15 cellular contexts compared by ENCODE assay signal in the genomic region with DNA sequence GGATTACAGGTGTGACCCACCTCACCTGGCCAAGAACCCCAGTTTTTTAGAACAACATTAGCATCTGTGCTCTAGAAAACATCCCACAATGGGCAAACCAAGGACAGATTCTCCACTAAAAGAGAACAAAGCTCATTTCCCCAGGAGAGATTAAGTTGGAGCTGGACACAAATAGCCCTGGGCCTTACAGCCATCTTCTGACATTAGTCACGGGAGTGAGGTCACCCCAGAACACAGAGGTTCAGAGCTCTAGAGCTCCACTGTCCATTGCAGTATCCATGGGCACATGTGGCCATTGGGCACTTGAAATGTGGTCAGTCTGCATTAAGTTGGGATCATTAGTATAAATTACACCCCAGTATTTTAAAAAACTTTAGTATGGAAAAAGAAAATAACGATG.
"Had no signal": no experiment of that assay in that cellular context is flagged by ENCODE, and none has a peak within 500 bp of the region (broad histone marks: within the 10 kb centered on the region; RNA-seq: fewer than 3 reads in every experiment).

No MANE protein-coding gene starts in this region.

- DNase-seq: activated CD4-positive, alpha-beta memory T cell treated with anti-CD3 and anti-CD28 coated beads, Interleukin-2, amount 10 ng/mL, durations not matched to agents 7 days and 5 days; activated CD4-positive, alpha-beta T cell treated with anti-CD3 and anti-CD28 coated beads for 48 hours; activated CD4-positive, CD25-positive, alpha-beta regulatory T cell; activated CD8-positive, alpha-beta memory T cell treated with anti-CD3 and anti-CD28 coated beads, Interleukin-2, amount 10 ng/mL, durations not matched to agents 7 days and 5 days; amniotic stem cell; effector CD8-positive, alpha-beta T cell; esophagus squamous epithelium; glutamatergic neuron; hippocampal formation; lower lobe of right lung; midbrain; sigmoid colon; spleen; stimulated activated naive CD4-positive, alpha-beta T cell had no signal

- H3K27ac ChIP-seq: cardiac muscle cell, esophagus squamous epithelium, lower lobe of right lung, sigmoid colon, spleen had no signal

- H3K4me1 ChIP-seq: lower lobe of right lung, sigmoid colon, spleen had no signal

- H3K4me3 ChIP-seq: cardiac muscle cell, esophagus squamous epithelium, lower lobe of right lung, sigmoid colon, spleen had no signal

- H3K27me3 ChIP-seq: cardiac muscle cell had no signal

- H3K36me3 ChIP-seq: cardiac muscle cell, esophagus squamous epithelium, lower lobe of right lung, sigmoid colon, spleen had no signal

- ATAC-seq: activated CD8-positive, alpha-beta memory T cell treated with anti-CD3 and anti-CD28 coated beads, Interleukin-2, amount 10 ng/mL, durations not matched to agents 7 days and 5 days; lower lobe of right lung had no signal
